8 cellular contexts compared by ENCODE assay signal in the genomic region with DNA sequence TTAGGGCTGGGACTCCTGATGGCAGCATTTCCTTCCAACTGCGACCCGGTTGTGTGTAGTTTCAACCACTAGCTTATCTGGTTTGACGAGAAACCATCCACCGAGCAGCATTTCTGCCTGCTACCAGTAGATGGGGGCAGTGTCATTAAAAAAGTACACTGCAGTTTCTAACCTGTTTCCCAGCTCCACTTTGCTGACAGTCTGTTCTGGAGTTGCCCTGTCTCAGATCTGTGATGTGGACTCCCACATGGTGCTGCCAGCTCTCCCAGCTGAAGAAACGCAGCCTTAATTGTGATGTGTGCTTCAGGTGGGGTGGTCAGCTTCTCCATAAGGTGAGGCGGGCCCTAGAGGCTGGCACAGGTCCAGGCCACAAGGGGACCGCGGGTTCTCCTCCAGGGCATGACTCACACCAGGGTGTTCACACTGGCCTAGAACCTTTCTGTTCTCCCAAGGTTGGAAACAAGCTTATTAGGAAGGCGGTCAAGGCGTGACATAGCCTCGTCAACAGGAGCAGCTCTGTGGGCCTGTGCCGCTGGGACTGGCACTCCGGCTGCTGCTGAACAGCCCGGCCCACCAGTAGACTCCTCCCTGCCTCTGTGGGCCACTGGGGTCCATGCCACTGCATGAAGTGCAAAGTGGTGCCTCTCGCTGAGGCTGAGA. TPM values are rescaled to one million over a fixed set of nuclear protein-coding genes. Genes with fewer than 3 reads are reported as not detected.
DNase-seq lines count a peak whose midpoint lies in the region; ATAC-seq, FAIRE-seq and TF ChIP-seq lines count a peak whose summit lies in the region.

No MANE protein-coding gene starts in this region.

- H3K4me1 ChIP-seq in astrocyte (ENCODE audit: insufficient read depth, low read length) (peaks cover 25% of the 10 kb centered on the region), right cardiac atrium (ENCODE audit: control insufficient read depth, insufficient read depth, low read length) (no peaks in the 10 kb centered on the region), gastrocnemius medialis (peaks cover 24 to 29% of the 10 kb centered on the region in 2 donors)

- no peaks in the 10 kb centered on the region for H3K9me3 Mint-ChIP-seq in astrocyte (ENCODE audit: unreplicated experiment)

- peak overlapping the region; percentile 17 for H3K9ac ChIP-seq in astrocyte (ENCODE audit: low read length)

- peak overlapping the region; percentile 31 for H3K4me3 Mint-ChIP-seq in astrocyte (ENCODE audit: unreplicated experiment)

- no peaks in the 10 kb centered on the region for H3K27me3 ChIP-seq in astrocyte (ENCODE audit: insufficient read depth, low read length)
- H3K27me3 ChIP-seq in right cardiac atrium (ENCODE audit: control insufficient read depth, insufficient read depth): no peaks in the 10 kb centered on the region
- H3K27me3 ChIP-seq in gastrocnemius medialis: no peaks in the 10 kb centered on the region

- H3K36me3 ChIP-seq in astrocyte (ENCODE audit: insufficient read depth, low read length): no peaks in the 10 kb centered on the region
- H3K36me3 ChIP-seq in gastrocnemius medialis: no peaks in the 10 kb centered on the region

- no peak overlapping the region for H3K4me3 ChIP-seq in astrocyte (ENCODE audit: insufficient read depth, low read depth, low read length)
- H3K4me3 ChIP-seq in right cardiac atrium (ENCODE audit: low read length): no peak overlapping the region
- H3K4me3 ChIP-seq in gastrocnemius medialis: no peak overlapping the region

- peak overlapping the region; percentile 53 for H2AFZ ChIP-seq in astrocyte (ENCODE audit: low read depth, low read length)

- in situ Hi-C loops in gastrocnemius medialis (cut with MboI; ENCODE audit: low sequenced_read_pairs in 4 of 4): loop anchor here (5.0 to 25.0 kb wide), 7 partner anchors 172 to 855 kb away; a partner anchor contains a TSS

- H3K27me3 Mint-ChIP-seq in astrocyte (ENCODE audit: low read depth, unreplicated experiment): peaks cover 18% of the 10 kb centered on the region

- ATAC-seq in HG02678 (IDR thresholded peaks at IDR 0.05; ENCODE audit: unreplicated experiment): peak; percentile 44
- ATAC-seq in right cardiac atrium: peak; percentile 61 to 62
- peak; percentile 74 to 81 for ATAC-seq in gastrocnemius medialis
- ATAC-seq in GM18858 (IDR thresholded peaks at IDR 0.05; ENCODE audit: unreplicated experiment): no peak

- peak overlapping the region; percentile 65 for H3K4me2 ChIP-seq in astrocyte (ENCODE audit: low read length)

- H3K4me1 Mint-ChIP-seq in astrocyte (ENCODE audit: low read depth, unreplicated experiment): peaks cover 17% of the 10 kb centered on the region

- peak overlapping the region; percentile 64 for H3K27ac Mint-ChIP-seq in astrocyte (ENCODE audit: unreplicated experiment)

- 37% methylated on average over 15 of the region's 15 CpGs for WGBS in right cardiac atrium

- no peaks in the 10 kb centered on the region for H3K36me3 Mint-ChIP-seq in astrocyte (ENCODE audit: low read depth, unreplicated experiment)

- peaks cover 17% of the 10 kb centered on the region for H4K20me1 ChIP-seq in astrocyte (ENCODE audit: insufficient read depth, low read length)

- no peak for TF ChIP-seq POLR2A in gastrocnemius medialis (IDR thresholded peaks at IDR 0.05)

- H3K27ac ChIP-seq in astrocyte (ENCODE audit: low read depth, low read length) (peak overlapping the region; percentile 3), right cardiac atrium (ENCODE audit: low read length) (no peak overlapping the region), gastrocnemius medialis (peak overlapping the region; percentile 41 to 65 (median 50))

- TF ChIP-seq CTCF in astrocyte (IDR thresholded peaks at IDR 0.05; ENCODE audit: insufficient read depth, low read depth, low read length): peak; percentile 96
- TF ChIP-seq CTCF in gastrocnemius medialis (IDR thresholded peaks at IDR 0.05 in 4 of 5, conservative IDR thresholded peaks at IDR 0.05 in 1 of 5): peak; percentile 80 to 89 (median 85)

- intact Hi-C loops in right cardiac atrium (cut with DNase I) (loop anchor here (2.0 to 10.0 kb wide), 10 partner anchors 92 to 578 kb away; no protein-coding TSS in a partner anchor), gastrocnemius medialis (cut with DNase I; ENCODE audit: low total_unique reads) (loop anchor here (1.0 to 10.0 kb wide), 4 partner anchors 272 to 762 kb away; a partner anchor contains a TSS)

- peaks cover 21% of the 10 kb centered on the region for H3K79me2 ChIP-seq in astrocyte (ENCODE audit: insufficient read depth, low read length)

- FAIRE-seq in astrocyte (lab: Jason Lieb, UNC): peak; percentile 85

- no peaks in the 10 kb centered on the region for H3K9me3 ChIP-seq in astrocyte (ENCODE audit: insufficient read depth, low read depth, low read length)
- no peaks in the 10 kb centered on the region for H3K9me3 ChIP-seq in right cardiac atrium (ENCODE audit: control insufficient read depth, low read length)
- no peaks in the 10 kb centered on the region for H3K9me3 ChIP-seq in gastrocnemius medialis

- DNase-seq in GF-D8 (lab: John Stamatoyannopoulos, UW) (peak; percentile 67), NCI-H1930 (lab: John Stamatoyannopoulos, UW) (peak; percentile 58 to 59), T-helper 1 cell (peak in 4 of 5 donors; percentile 36 to 80 (median 52)), astrocyte (ENCODE audit: low read depth) (peak; percentile 74), right cardiac atrium (peak; percentile 62 to 76 (median 73)), gastrocnemius medialis (peak; percentile 45 to 63)

RNA-seq across cellular contexts. Expression of a gene that starts 2.9 kb away (rescaled TPM):
- total RNA-seq in astrocyte: 6.0 and 7.6 TPM in 2 replicates
- total RNA-seq in right cardiac atrium: 1 to 10 TPM; 4.5 to 8.6 (median 6.5) TPM
- 8.8 TPM for polyA plus RNA-seq in right cardiac atrium
- 1 to 10 TPM; 2.7 to 4.8 (median 4.3) TPM for total RNA-seq in gastrocnemius medialis

RNA-seq across cellular contexts. Expression of a gene that starts 10.8 kb away (rescaled TPM):
- total RNA-seq in astrocyte (32.3 and 38.4 TPM in 2 replicates), right cardiac atrium (10 to 100 TPM; 15.8 to 23.4 (median 18.9) TPM), gastrocnemius medialis (10 to 100 TPM; 23.2 to 38.4 (median 28.0) TPM)
- 12.1 TPM for polyA plus RNA-seq in right cardiac atrium

RNA-seq across cellular contexts. Expression of a gene that starts 49.6 kb away (rescaled TPM):
- 9.8 and 10.5 TPM in 2 replicates for total RNA-seq in astrocyte
- 10 to 100 TPM in 1 of 4 donors, 1 to 10 TPM in 3; 5.1 to 11.3 (median 8.5) TPM for total RNA-seq in right cardiac atrium
- polyA plus RNA-seq in right cardiac atrium: 7.6 TPM
- total RNA-seq in gastrocnemius medialis: 1 to 10 TPM; 3.0 to 5.4 (median 3.1) TPM
